In the genomic region with DNA sequence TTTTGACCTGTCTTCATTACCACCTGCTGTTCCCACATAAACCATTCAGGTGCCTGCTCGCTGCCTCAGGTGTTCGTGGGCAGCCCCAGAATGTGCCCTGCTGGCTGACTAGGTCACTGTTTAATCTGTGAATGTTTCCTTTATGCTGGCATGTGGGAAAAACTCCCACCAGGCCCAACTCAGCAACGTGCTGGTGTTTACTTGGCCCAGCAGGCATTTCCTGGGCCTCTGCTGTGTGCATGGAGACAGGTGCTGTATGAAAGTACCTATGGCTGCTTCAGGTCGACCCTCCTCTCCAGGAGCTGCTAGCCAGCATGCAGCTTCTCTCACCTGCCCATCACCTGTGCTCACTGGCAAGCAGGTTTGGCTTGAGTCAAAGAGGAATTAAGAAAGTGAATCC, we compare ENCODE assay signal across 1 cellular context.
TF ChIP-seq lines count a peak whose summit lies in the region.

No MANE protein-coding gene starts in this region.

TF ChIP-seq in GM23338, 12 proteins besides CTCF, POLR2A, EP300 and RAD21 (continued from another document):
- TF ChIP-seq, protein P1, sequence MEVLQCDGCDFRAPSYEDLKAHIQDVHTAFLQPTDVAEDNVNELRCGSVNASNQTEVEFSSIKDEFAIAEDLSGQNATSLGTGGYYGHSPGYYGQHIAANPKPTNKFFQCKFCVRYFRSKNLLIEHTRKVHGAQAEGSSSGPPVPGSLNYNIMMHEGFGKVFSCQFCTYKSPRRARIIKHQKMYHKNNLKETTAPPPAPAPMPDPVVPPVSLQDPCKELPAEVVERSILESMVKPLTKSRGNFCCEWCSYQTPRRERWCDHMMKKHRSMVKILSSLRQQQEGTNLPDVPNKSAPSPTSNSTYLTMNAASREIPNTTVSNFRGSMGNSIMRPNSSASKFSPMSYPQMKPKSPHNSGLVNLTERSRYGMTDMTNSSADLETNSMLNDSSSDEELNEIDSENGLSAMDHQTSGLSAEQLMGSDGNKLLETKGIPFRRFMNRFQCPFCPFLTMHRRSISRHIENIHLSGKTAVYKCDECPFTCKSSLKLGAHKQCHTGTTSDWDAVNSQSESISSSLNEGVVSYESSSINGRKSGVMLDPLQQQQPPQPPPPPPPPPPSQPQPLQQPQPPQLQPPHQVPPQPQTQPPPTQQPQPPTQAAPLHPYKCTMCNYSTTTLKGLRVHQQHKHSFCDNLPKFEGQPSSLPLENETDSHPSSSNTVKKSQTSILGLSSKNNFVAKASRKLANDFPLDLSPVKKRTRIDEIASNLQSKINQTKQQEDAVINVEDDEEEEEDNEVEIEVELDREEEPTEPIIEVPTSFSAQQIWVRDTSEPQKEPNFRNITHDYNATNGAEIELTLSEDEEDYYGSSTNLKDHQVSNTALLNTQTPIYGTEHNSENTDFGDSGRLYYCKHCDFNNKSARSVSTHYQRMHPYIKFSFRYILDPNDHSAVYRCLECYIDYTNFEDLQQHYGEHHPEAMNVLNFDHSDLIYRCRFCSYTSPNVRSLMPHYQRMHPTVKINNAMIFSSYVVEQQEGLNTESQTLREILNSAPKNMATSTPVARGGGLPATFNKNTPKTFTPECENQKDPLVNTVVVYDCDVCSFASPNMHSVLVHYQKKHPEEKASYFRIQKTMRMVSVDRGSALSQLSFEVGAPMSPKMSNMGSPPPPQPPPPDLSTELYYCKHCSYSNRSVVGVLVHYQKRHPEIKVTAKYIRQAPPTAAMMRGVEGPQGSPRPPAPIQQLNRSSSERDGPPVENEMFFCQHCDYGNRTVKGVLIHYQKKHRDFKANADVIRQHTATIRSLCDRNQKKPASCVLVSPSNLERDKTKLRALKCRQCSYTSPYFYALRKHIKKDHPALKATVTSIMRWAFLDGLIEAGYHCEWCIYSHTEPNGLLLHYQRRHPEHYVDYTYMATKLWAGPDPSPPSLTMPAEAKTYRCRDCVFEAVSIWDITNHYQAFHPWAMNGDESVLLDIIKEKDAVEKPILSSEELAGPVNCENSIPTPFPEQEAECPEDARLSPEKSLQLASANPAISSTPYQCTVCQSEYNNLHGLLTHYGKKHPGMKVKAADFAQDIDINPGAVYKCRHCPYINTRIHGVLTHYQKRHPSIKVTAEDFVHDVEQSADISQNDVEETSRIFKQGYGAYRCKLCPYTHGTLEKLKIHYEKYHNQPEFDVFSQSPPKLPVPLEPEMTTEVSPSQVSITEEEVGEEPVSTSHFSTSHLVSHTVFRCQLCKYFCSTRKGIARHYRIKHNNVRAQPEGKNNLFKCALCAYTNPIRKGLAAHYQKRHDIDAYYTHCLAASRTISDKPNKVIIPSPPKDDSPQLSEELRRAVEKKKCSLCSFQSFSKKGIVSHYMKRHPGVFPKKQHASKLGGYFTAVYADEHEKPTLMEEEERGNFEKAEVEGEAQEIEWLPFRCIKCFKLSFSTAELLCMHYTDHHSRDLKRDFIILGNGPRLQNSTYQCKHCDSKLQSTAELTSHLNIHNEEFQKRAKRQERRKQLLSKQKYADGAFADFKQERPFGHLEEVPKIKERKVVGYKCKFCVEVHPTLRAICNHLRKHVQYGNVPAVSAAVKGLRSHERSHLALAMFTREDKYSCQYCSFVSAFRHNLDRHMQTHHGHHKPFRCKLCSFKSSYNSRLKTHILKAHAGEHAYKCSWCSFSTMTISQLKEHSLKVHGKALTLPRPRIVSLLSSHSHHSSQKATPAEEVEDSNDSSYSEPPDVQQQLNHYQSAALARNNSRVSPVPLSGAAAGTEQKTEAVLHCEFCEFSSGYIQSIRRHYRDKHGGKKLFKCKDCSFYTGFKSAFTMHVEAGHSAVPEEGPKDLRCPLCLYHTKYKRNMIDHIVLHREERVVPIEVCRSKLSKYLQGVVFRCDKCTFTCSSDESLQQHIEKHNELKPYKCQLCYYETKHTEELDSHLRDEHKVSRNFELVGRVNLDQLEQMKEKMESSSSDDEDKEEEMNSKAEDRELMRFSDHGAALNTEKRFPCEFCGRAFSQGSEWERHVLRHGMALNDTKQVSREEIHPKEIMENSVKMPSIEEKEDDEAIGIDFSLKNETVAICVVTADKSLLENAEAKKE (CRISPR knock-in tag; IDR thresholded peaks at IDR 0.05), result no peak
- TF ChIP-seq STAT1 (IDR thresholded peaks at IDR 0.05; ENCODE audit: unreplicated experiment) (no peak), CREB1 (CRISPR knock-in tag; IDR thresholded peaks at IDR 0.05; ENCODE audit: low read depth) (no peak), JUNB (IDR thresholded peaks at IDR 0.05; ENCODE audit: unreplicated experiment) (no peak), ZNF331 (CRISPR knock-in tag; IDR thresholded peaks at IDR 0.05; ENCODE audit: low read depth) (no peak)
TF ChIP-seq in GM23338: peak in this region for 0.
